In genomic region chr14:68820119-68820518, GRCh38 we compare ENCODE assay signal across 10 cellular contexts. TPM values are rescaled to one million over a fixed set of nuclear protein-coding genes. Genes with fewer than 3 reads are reported as not detected.
DNase-seq lines count a peak whose midpoint lies in the region; ATAC-seq and TF ChIP-seq lines count a peak whose summit lies in the region.
"Had no signal": no experiment of that assay in that cellular context is flagged by ENCODE, and none has a peak within 500 bp of the region (broad histone marks: within the 10 kb centered on the region; RNA-seq: fewer than 3 reads in every experiment).

No MANE protein-coding gene starts in this region.

- no peak overlapping the region for H3K4me2 ChIP-seq in neural progenitor cell

- peaks cover 33% of the 10 kb centered on the region for H3F3A ChIP-seq in neural progenitor cell (ENCODE audit: low read depth)

- ATAC-seq in CD4-positive, alpha-beta T cell (ENCODE audit: poor library complexity) = no peak
- no peak for ATAC-seq in GM18511 (IDR thresholded peaks at IDR 0.05; ENCODE audit: unreplicated experiment)
- no peak for ATAC-seq in HG03135 (IDR thresholded peaks at IDR 0.05; ENCODE audit: unreplicated experiment)

- CTCF ChIA-PET in CD4-positive, alpha-beta T cell (lab: Charles Lee) = interaction anchor here (1.5 to 6.9 kb wide), 3 partner anchors 9 to 886 kb away, joined by 4 to 115 read pairs (median 7); partner anchors contain the start of gene ZFP36L1

- H3K4me1 ChIP-seq in effector memory CD4-positive, alpha-beta T cell (ENCODE audit: control insufficient read depth, insufficient read depth, low read length, poor library complexity, severe bottlenecking) = peaks cover 54% of the 10 kb centered on the region
- H3K4me1 ChIP-seq in neural progenitor cell = peaks cover 24% of the 10 kb centered on the region

- no peaks in the 10 kb centered on the region for H3K27me3 ChIP-seq in CD4-positive, alpha-beta T cell (ENCODE audit: control insufficient read depth, insufficient read depth, low read length)
- no peaks in the 10 kb centered on the region for H3K27me3 ChIP-seq in effector memory CD4-positive, alpha-beta T cell (replicated peaks; ENCODE audit: control insufficient read depth, insufficient read depth, low read length, poor library complexity, severe bottlenecking)
- H3K27me3 ChIP-seq in neural progenitor cell = no peaks in the 10 kb centered on the region

- no peaks in the 10 kb centered on the region for H3K27me3 Mint-ChIP-seq in CD4-positive, alpha-beta T cell
- peaks cover 8% of the 10 kb centered on the region for H3K27me3 Mint-ChIP-seq in neural progenitor cell (ENCODE audit: insufficient read depth, low read depth)

- H3K9me3 Mint-ChIP-seq in CD4-positive, alpha-beta T cell = no peaks in the 10 kb centered on the region
- no peaks in the 10 kb centered on the region for H3K9me3 Mint-ChIP-seq in neural progenitor cell
- H3K9me3 Mint-ChIP-seq: CD14-positive monocyte had no signal

- H4K20me1 ChIP-seq in neural progenitor cell (ENCODE audit: low read depth) = no peaks in the 10 kb centered on the region

- POLR2A ChIA-PET in CD4-positive, alpha-beta T cell (lab: Charles Lee) = interaction anchor here (0.6 to 17.9 kb wide), 8 partner anchors 23 to 886 kb away, joined by 3 to 816 read pairs (median 4); partner anchors contain the start of gene ZFP36L1

- TF ChIP-seq CTCF in CD4-positive, alpha-beta T cell (IDR thresholded peaks at IDR 0.05) = no peak
- TF ChIP-seq CTCF in neural progenitor cell (IDR thresholded peaks at IDR 0.05) = no peak

- H3K27ac ChIP-seq in CD4-positive, alpha-beta T cell (ENCODE audit: low read depth, low read length) = peak overlapping the region; percentile 57
- peak overlapping the region; percentile 64 for H3K27ac ChIP-seq in KOPT-K1 (ENCODE audit: low read depth, low read length, poor library complexity, severe bottlenecking)
- peak overlapping the region; percentile 61 for H3K27ac ChIP-seq in effector memory CD4-positive, alpha-beta T cell (ENCODE audit: insufficient read depth, low read length, poor library complexity, severe bottlenecking)
- no peak overlapping the region for H3K27ac ChIP-seq in neural progenitor cell

- no peak for DNase-seq in CD4-positive, alpha-beta T cell
- no peak for DNase-seq in effector memory CD4-positive, alpha-beta T cell
- DNase-seq in neural progenitor cell (ENCODE audit: low spot score) (no peak), OCI-M2 (lab: John Stamatoyannopoulos, UW; ENCODE audit: unreplicated experiment) (no peak), COLO668 (lab: John Stamatoyannopoulos, UW; ENCODE audit: unreplicated experiment) (no peak)
- DNase-seq: stimulated activated CD4-positive, alpha-beta T cell treated with anti-CD3 and anti-CD28 coated beads, Interleukin-1b, Interleukin-23, amount 100 ng/mL, for 48 hours had no signal

- intact Hi-C loops in CD4-positive, alpha-beta T cell (cut with DNase I, micrococcal nuclease) = loop anchor here in 1 of 2 experiments (1.0 kb wide), 1 partner anchor 27 kb away; the partner anchor contains the start of gene ZFP36L1

- no peaks in the 10 kb centered on the region for H3K79me2 ChIP-seq in neural progenitor cell (ENCODE audit: low read depth)

- H3K9me3 ChIP-seq in CD4-positive, alpha-beta T cell (ENCODE audit: control insufficient read depth, low read length) = no peaks in the 10 kb centered on the region
- no peaks in the 10 kb centered on the region for H3K9me3 ChIP-seq in KOPT-K1 (ENCODE audit: insufficient read depth, low read length, poor library complexity, severe bottlenecking)
- H3K9me3 ChIP-seq in effector memory CD4-positive, alpha-beta T cell (ENCODE audit: control insufficient read depth, low read length) = no peaks in the 10 kb centered on the region
- no peaks in the 10 kb centered on the region for H3K9me3 ChIP-seq in neural progenitor cell (ENCODE audit: low read depth)

- no peak overlapping the region for H3K9ac ChIP-seq in neural progenitor cell

- H3K27ac Mint-ChIP-seq in CD4-positive, alpha-beta T cell = peak overlapping the region; percentile 86
- no peak overlapping the region for H3K27ac Mint-ChIP-seq in neural progenitor cell

- H2AFZ ChIP-seq in neural progenitor cell (replicated peaks) = no peak overlapping the region

- peak overlapping the region; percentile 55 for H3K4me3 Mint-ChIP-seq in CD4-positive, alpha-beta T cell
- peak overlapping the region; percentile 5 for H3K4me3 Mint-ChIP-seq in neural progenitor cell
- H3K4me3 Mint-ChIP-seq: CD14-positive monocyte had no signal

- H3K36me3 Mint-ChIP-seq in CD4-positive, alpha-beta T cell (ENCODE audit: low read depth) = no peaks in the 10 kb centered on the region
- no peaks in the 10 kb centered on the region for H3K36me3 Mint-ChIP-seq in neural progenitor cell

- H3K36me3 ChIP-seq in KOPT-K1 (ENCODE audit: insufficient read depth, low read length) (no peaks in the 10 kb centered on the region), neural progenitor cell (no peaks in the 10 kb centered on the region)
- no peaks in the 10 kb centered on the region for H3K36me3 ChIP-seq in effector memory CD4-positive, alpha-beta T cell (ENCODE audit: control insufficient read depth, insufficient read depth, low read length)

- peak overlapping the region; percentile 13 for H3K4me3 ChIP-seq in effector memory CD4-positive, alpha-beta T cell (ENCODE audit: insufficient read depth, low read depth, low read length, poor library complexity, severe bottlenecking)
- no peak overlapping the region for H3K4me3 ChIP-seq in neural progenitor cell

- H3K4me1 Mint-ChIP-seq in CD4-positive, alpha-beta T cell (ENCODE audit: low read depth) = peaks cover 65% of the 10 kb centered on the region
- peaks cover 48% of the 10 kb centered on the region for H3K4me1 Mint-ChIP-seq in neural progenitor cell

RNA-seq across cellular contexts. Expression of gene ZFP36L1, which starts 27.3 kb away (rescaled TPM):
- 100 to 1,000 TPM; 254 to 258 TPM for total RNA-seq in CD4-positive, alpha-beta T cell
- 42.9 and 95.5 TPM in 2 replicates for total RNA-seq in neural progenitor cell (ENCODE audit: low replicate concordance)
